15 cellular contexts compared by ENCODE assay signal in the genomic region with DNA sequence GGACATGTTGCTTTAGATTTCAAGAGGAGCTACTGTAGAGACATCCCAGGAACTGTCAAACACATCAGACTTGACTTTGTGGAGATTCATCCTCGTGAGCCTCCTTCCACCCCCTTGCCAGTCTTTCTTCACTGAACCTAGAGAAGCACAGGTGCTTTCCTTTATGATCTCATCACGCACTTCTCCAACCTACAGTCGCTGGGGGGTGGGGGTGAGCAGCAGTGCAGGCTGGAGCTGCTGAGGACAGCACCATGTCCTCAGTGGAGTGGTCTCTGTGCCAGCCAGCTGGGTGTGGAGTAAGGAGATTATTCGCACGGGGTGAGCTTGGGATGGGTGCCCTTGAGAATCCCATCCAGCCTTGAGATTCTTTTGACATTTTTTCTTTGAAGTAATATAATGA.
DNase-seq lines count a peak whose midpoint lies in the region; ATAC-seq and TF ChIP-seq lines count a peak whose summit lies in the region.
"Had no signal": no experiment of that assay in that cellular context is flagged by ENCODE, and none has a peak within 500 bp of the region (broad histone marks: within the 10 kb centered on the region; RNA-seq: fewer than 3 reads in every experiment).

No MANE protein-coding gene starts in this region.

- H3F3A ChIP-seq in MM.1S (ENCODE audit: insufficient read depth, low read length), result peaks cover 17% of the 10 kb centered on the region

- no peak overlapping the region; the same call in 1 of the 2 replicates for H3K27ac ChIP-seq in MM.1S (ENCODE audit: low read length)
- H3K27ac ChIP-seq: BLaER1 treated with 17β-estradiol and CSF1 and Interleukin-3, amounts not matched to agents 10 nM and 100 nM; cardiac muscle cell; right lobe of liver had no signal

- peak; percentile 71 for ATAC-seq in activated CD4-positive, alpha-beta T cell treated with anti-CD3 and anti-CD28 coated beads for 36 hours
- ATAC-seq in sciatic nerve, result no peak
- ATAC-seq: right lobe of liver had no signal

- H3K4me1 Mint-ChIP-seq in activated CD4-positive, alpha-beta T cell treated with anti-CD3 and anti-CD28 coated beads for 36 hours, result peaks cover 75% of the 10 kb centered on the region

- H3K4me1 ChIP-seq in MM.1S (ENCODE audit: low read length), result peaks cover 25% of the 10 kb centered on the region
- H3K4me1 ChIP-seq: right lobe of liver had no signal

- no peak for TF ChIP-seq CTCF in MM.1S (IDR thresholded peaks at IDR 0.05; ENCODE audit: low read length)

- H3K9me3 Mint-ChIP-seq in activated CD4-positive, alpha-beta T cell treated with anti-CD3 and anti-CD28 coated beads for 36 hours (ENCODE audit: low read depth), result no peaks in the 10 kb centered on the region
- H3K9me3 Mint-ChIP-seq: type B pancreatic cell had no signal

- no peak overlapping the region for H3K4me3 Mint-ChIP-seq in activated CD4-positive, alpha-beta T cell treated with anti-CD3 and anti-CD28 coated beads for 36 hours
- H3K4me3 Mint-ChIP-seq: type B pancreatic cell had no signal

- no peaks in the 10 kb centered on the region for H3K9me2 ChIP-seq in MM.1S (replicated peaks; ENCODE audit: insufficient read depth, low read length)

- no peaks in the 10 kb centered on the region for H3K27me3 ChIP-seq in MM.1S (replicated peaks; ENCODE audit: insufficient read depth, low read length)
- H3K27me3 ChIP-seq: BLaER1 treated with 17β-estradiol and CSF1 and Interleukin-3, amounts not matched to agents 10 nM and 100 nM; cardiac muscle cell; right lobe of liver had no signal

- intact Hi-C loops in activated CD4-positive, alpha-beta T cell treated with anti-CD3 and anti-CD28 coated beads for 36 hours (cut with DNase I, micrococcal nuclease), result no loop called here
- intact Hi-C loops in sciatic nerve (cut with DNase I), result no loop called here

- H3K9ac ChIP-seq in MM.1S (ENCODE audit: low read length), result no peak overlapping the region
- H3K9ac ChIP-seq: BLaER1 treated with 17β-estradiol and CSF1 and Interleukin-3, amounts not matched to agents 10 nM and 100 nM had no signal

- H3K4me2 ChIP-seq in MM.1S (ENCODE audit: low read depth, low read length), result no peak overlapping the region
- H3K4me2 ChIP-seq: BLaER1 treated with 17β-estradiol and CSF1 and Interleukin-3, amounts not matched to agents 10 nM and 100 nM had no signal

- peaks cover 45% of the 10 kb centered on the region for H3K36me3 Mint-ChIP-seq in activated CD4-positive, alpha-beta T cell treated with anti-CD3 and anti-CD28 coated beads for 36 hours (ENCODE audit: low read depth)

- H3K27ac Mint-ChIP-seq in activated CD4-positive, alpha-beta T cell treated with anti-CD3 and anti-CD28 coated beads for 36 hours, result peak overlapping the region; percentile 56
- H3K27ac Mint-ChIP-seq: type B pancreatic cell had no signal

- POLR2A ChIA-PET in activated CD4-positive, alpha-beta T cell treated with anti-CD3 and anti-CD28 coated beads for 36 hours (lab: Charles Lee), result interaction anchor here (0.6 kb wide), 1 partner anchor 50 kb away, joined by 3 read pairs; no protein-coding TSS in a partner anchor

- no peaks in the 10 kb centered on the region for H3K27me3 Mint-ChIP-seq in activated CD4-positive, alpha-beta T cell treated with anti-CD3 and anti-CD28 coated beads for 36 hours
- H3K27me3 Mint-ChIP-seq: type B pancreatic cell had no signal

- H2AFZ ChIP-seq in MM.1S (ENCODE audit: low read length), result no peak overlapping the region

- 0 out of 2 replicates have a peak, but pooled peaks cover 3% of the 10 kb centered on the region for H4K20me1 ChIP-seq in MM.1S (ENCODE audit: insufficient read depth, low read length)

- H3K4me3 ChIP-seq in MM.1S (ENCODE audit: low read length), result no peak overlapping the region
- H3K4me3 ChIP-seq: BLaER1 treated with 17β-estradiol and CSF1 and Interleukin-3, amounts not matched to agents 10 nM and 100 nM; cardiac muscle cell; right lobe of liver had no signal

- peak; percentile 62 for DNase-seq in activated CD4-positive, alpha-beta T cell treated with anti-CD3 and anti-CD28 coated beads for 36 hours
- no peak for DNase-seq in activated CD4-positive, alpha-beta T cell treated with anti-CD3 and anti-CD28 coated beads for 4 hours
- peak; percentile 21 for DNase-seq in stimulated activated CD4-positive, alpha-beta T cell treated with anti-CD3 and anti-CD28 coated beads, Interleukin-1b, Interleukin-23, amount 100 ng/mL, for 48 hours
- DNase-seq in stimulated activated CD4-positive, alpha-beta T cell treated with anti-CD3 and anti-CD28 coated beads, Interleukin-4, amount 100 ng/mL, for 24 hours, result no peak
- peak; percentile 40 for DNase-seq in islet precursor cell
- no peak for DNase-seq in sciatic nerve (ENCODE audit: low spot score)
- DNase-seq in NCI-H774 (lab: John Stamatoyannopoulos, UW), result no peak
- DNase-seq in MM.1S, result no peak
- DNase-seq: DMS79; effector memory CD4-positive, alpha-beta T cell; NCI-H2227 treated with DMSO at 0.1 percent for 48 hours; right lobe of liver had no signal

- 0 out of 2 replicates have a peak, but pooled peaks cover 9% of the 10 kb centered on the region for H3K36me3 ChIP-seq in MM.1S (replicated peaks; ENCODE audit: insufficient read depth, low read length)
- H3K36me3 ChIP-seq: cardiac muscle cell had no signal

- H3K79me2 ChIP-seq in MM.1S (ENCODE audit: low read length), result peaks cover 100% of the 10 kb centered on the region

- CTCF ChIA-PET in activated CD4-positive, alpha-beta T cell treated with anti-CD3 and anti-CD28 coated beads for 36 hours (lab: Charles Lee), result interaction anchor here (0.6 to 1.2 kb wide), 4 partner anchors 20 to 109 kb away, joined by 3 to 4 read pairs (median 3); no protein-coding TSS in a partner anchor

- no peaks in the 10 kb centered on the region for H3K9me3 ChIP-seq in MM.1S (replicated peaks; ENCODE audit: insufficient read depth, low read length)
- H3K9me3 ChIP-seq: BLaER1 treated with 17β-estradiol and CSF1 and Interleukin-3, amounts not matched to agents 10 nM and 100 nM; right lobe of liver had no signal

Comparison
In these comparisons a context has a peak if more than half of its experiments do, and no peak if none do; other contexts are left out.
1. DNase-seq: peak in activated CD4-positive, alpha-beta T cell treated with anti-CD3 and anti-CD28 coated beads for 36 hours (single experiment), stimulated activated CD4-positive, alpha-beta T cell treated with anti-CD3 and anti-CD28 coated beads, Interleukin-1b, Interleukin-23, amount 100 ng/mL, for 48 hours (single experiment) and islet precursor cell (single experiment); none in activated CD4-positive, alpha-beta T cell treated with anti-CD3 and anti-CD28 coated beads for 4 hours (0 of 2), stimulated activated CD4-positive, alpha-beta T cell treated with anti-CD3 and anti-CD28 coated beads, Interleukin-4, amount 100 ng/mL, for 24 hours (single experiment), sciatic nerve (single experiment), NCI-H774 (single experiment) and MM.1S (single experiment).